8 cellular contexts compared by ENCODE assay signal in the genomic region with DNA sequence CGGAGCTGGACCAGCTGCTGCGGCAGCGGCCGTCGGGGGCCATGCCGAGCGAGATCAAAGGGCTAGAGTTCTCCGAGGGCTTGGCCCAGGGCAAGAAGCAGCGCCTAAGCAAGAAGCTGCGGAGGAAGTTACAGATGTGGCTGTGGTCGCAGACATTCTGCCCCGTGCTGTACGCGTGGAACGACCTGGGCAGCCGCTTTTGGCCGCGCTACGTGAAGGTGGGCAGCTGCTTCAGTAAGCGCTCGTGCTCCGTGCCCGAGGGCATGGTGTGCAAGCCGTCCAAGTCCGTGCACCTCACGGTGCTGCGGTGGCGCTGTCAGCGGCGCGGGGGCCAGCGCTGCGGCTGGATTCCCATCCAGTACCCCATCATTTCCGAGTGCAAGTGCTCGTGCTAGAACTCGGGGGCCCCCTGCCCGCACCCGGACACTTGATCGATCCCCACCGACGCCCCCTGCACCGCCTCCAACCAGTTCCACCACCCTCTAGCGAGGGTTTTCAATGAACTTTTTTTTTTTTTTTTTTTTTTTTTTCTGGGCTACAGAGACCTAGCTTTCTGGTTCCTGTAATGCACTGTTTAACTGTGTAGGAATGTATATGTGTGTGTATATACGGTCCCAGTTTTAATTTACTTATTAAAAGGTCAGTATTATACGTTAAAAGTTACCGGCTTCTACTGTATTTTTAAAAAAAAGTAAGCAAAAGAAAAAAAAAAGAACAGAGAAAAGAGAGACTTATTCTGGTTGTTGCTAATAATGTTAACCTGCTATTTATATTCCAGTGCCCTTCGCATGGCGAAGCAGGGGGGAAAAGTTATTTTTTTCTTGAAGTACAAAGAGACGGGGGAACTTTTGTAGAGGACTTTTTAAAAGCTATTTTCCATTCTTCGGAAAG. TPM values are rescaled to one million over a fixed set of nuclear protein-coding genes. Genes with fewer than 3 reads are reported as not detected.
DNase-seq lines count a peak whose midpoint lies in the region; ATAC-seq lines count a peak whose summit lies in the region.

No MANE protein-coding gene starts in this region.

- H3K27ac Mint-ChIP-seq in activated naive CD4-positive, alpha-beta T cell treated with anti-CD3 and anti-CD28 coated beads for 36 hours = peak overlapping the region; percentile 56

- no peaks in the 10 kb centered on the region for H3K36me3 Mint-ChIP-seq in activated naive CD4-positive, alpha-beta T cell treated with anti-CD3 and anti-CD28 coated beads for 36 hours (ENCODE audit: low read depth)

- H3K9me3 Mint-ChIP-seq in activated naive CD4-positive, alpha-beta T cell treated with anti-CD3 and anti-CD28 coated beads for 36 hours = no peaks in the 10 kb centered on the region

- intact Hi-C loops in activated naive CD4-positive, alpha-beta T cell treated with anti-CD3 and anti-CD28 coated beads for 36 hours (cut with micrococcal nuclease) = loop anchor here (2.0 to 10.0 kb wide), 6 partner anchors 97 to 1174 kb away; a partner anchor contains a TSS

- no peaks in the 10 kb centered on the region for H3K27me3 Mint-ChIP-seq in activated naive CD4-positive, alpha-beta T cell treated with anti-CD3 and anti-CD28 coated beads for 36 hours (ENCODE audit: low read depth)

- H3K4me3 ChIP-seq in iPS-11a (ENCODE audit: low read depth, low read length) = peak overlapping the region; percentile 48

- H3K4me1 Mint-ChIP-seq in activated naive CD4-positive, alpha-beta T cell treated with anti-CD3 and anti-CD28 coated beads for 36 hours (ENCODE audit: low read depth) = peaks cover 38% of the 10 kb centered on the region

- peak; percentile 79 for DNase-seq in NCI-H82 (lab: John Stamatoyannopoulos, UW)
- DNase-seq in activated naive CD4-positive, alpha-beta T cell treated with anti-CD3 and anti-CD28 coated beads for 36 hours = peak; percentile 49
- DNase-seq in stimulated activated CD4-positive, alpha-beta T cell treated with anti-CD3 and anti-CD28 coated beads, Interleukin-4, amount 100 ng/mL, for 4 hours = peak; percentile 15 to 20

- H3K4me3 Mint-ChIP-seq in activated naive CD4-positive, alpha-beta T cell treated with anti-CD3 and anti-CD28 coated beads for 36 hours = peak overlapping the region; percentile 74

- CTCF ChIA-PET in activated naive CD4-positive, alpha-beta T cell treated with anti-CD3 and anti-CD28 coated beads for 36 hours (lab: Charles Lee) = interaction anchor here (0.6 to 8.4 kb wide), 14 partner anchors 9 to 310 kb away, joined by 3 to 72 read pairs (median 4); no protein-coding TSS in a partner anchor

- peak; percentile 20 for ATAC-seq in GM18498 (IDR thresholded peaks at IDR 0.05; ENCODE audit: unreplicated experiment)
- no peak for ATAC-seq in HG03571 (IDR thresholded peaks at IDR 0.05; ENCODE audit: unreplicated experiment)
- ATAC-seq in HG03139 (IDR thresholded peaks at IDR 0.05; ENCODE audit: unreplicated experiment) = no peak
- ATAC-seq in GM19328 (IDR thresholded peaks at IDR 0.05; ENCODE audit: unreplicated experiment) = no peak

RNA-seq across cellular contexts. Expression of a gene that starts 1.3 kb away (rescaled TPM):
- 1 to 10 TPM; 2.4 to 2.6 TPM for total RNA-seq in activated naive CD4-positive, alpha-beta T cell treated with anti-CD3 and anti-CD28 coated beads for 36 hours

Comparison
In these comparisons a context has a peak if more than half of its experiments do, and no peak if none do; other contexts are left out.
1. DNase-seq: peak in every context shown above with its lines; median percentile 79 in NCI-H82; 49 in activated naive CD4-positive, alpha-beta T cell treated with anti-CD3 and anti-CD28 coated beads for 36 hours; 18 in stimulated activated CD4-positive, alpha-beta T cell treated with anti-CD3 and anti-CD28 coated beads, Interleukin-4, amount 100 ng/mL, for 4 hours.